In the genomic region with DNA sequence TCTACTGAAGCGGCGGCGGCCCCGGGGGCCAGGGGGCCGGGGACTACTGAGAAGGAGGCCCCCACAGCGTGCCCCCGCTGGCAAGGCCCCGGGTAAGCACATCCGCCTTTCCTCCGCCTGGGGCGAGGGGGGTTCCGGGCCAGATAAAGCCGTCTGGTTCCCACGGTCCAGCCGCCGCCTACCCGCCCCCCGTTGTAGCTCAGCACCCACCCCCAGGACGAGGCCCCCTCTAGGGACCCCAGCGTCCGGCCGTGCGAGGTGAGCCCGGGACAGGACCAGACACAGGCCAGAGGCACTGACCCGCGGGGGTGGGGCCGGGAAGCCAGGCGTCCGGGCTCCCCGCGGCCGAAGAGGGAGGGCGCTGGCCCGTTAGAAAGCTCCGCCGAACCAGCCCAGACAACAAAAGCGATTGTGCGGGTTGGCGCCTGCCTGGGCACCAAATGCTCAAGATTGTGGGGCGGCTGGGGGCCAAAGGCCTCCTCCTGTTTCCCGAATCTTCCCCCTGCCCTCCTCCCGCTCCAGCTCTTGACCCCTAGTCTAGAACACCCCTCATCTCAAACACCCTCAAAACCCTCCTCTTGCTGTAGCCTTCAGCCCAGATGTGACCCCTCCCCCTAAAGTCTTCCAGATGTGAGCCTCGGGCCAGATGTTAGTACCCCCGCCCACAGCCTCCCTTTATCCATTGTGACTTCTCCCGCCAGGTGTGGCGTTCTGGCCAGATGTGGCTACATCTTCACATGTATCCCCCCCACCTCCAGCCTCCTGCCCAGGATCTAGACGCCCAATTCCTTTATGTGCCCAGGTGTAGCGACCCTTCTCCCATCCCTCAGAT, we compare ENCODE assay signal across 9 cellular contexts. TPM values are rescaled to one million over a fixed set of nuclear protein-coding genes. Genes with fewer than 3 reads are reported as not detected.
DNase-seq lines count a peak whose midpoint lies in the region; ATAC-seq and TF ChIP-seq lines count a peak whose summit lies in the region.
"Had no signal": no experiment of that assay in that cellular context is flagged by ENCODE, and none has a peak within 500 bp of the region (broad histone marks: within the 10 kb centered on the region; RNA-seq: fewer than 3 reads in every experiment).

No MANE protein-coding gene starts in this region.

- no peaks in the 10 kb centered on the region for H3K36me3 ChIP-seq in DOHH2 (ENCODE audit: control insufficient read depth, low read length)
- no peaks in the 10 kb centered on the region for H3K36me3 ChIP-seq in prostate gland
- H3K36me3 ChIP-seq: pancreas had no signal

- ATAC-seq in T-cell (replicated peaks in 1 of 4) (no peak), Right ventricle myocardium superior (ENCODE audit: poor library complexity) (no peak)
- ATAC-seq: pancreas had no signal

- no peak overlapping the region for H3K27ac Mint-ChIP-seq in T-cell

- intact Hi-C loops in Right ventricle myocardium superior (cut with DNase I) = no loop called here
- intact Hi-C loops in prostate gland (cut with DNase I) = loop anchor here (10.0 kb wide), 1 partner anchor 136 kb away; a partner anchor contains a TSS

- 10% methylated on average over 47 of the region's 48 CpGs for WGBS in prostate gland

- H3K4me3 ChIP-seq in DOHH2 (ENCODE audit: low read length) (peak overlapping the region; percentile 77), prostate gland (peak overlapping the region; percentile 5 to 39)

- peak overlapping the region; percentile 42 to 84 (median 47) for H3K4me3 Mint-ChIP-seq in T-cell

- H3K4me1 ChIP-seq in DOHH2 (ENCODE audit: control insufficient read depth, low read length) (peaks cover 69% of the 10 kb centered on the region), prostate gland (replicated peaks) (peaks cover 28% of the 10 kb centered on the region)

- DNase-seq in T-cell (no peak), Right ventricle myocardium superior (peak; percentile 74), prostate gland (ENCODE audit: low spot score) (no peak), NOMO-1 treated with DMSO at 0.1 percent for 48 hours (lab: John Stamatoyannopoulos, UW; ENCODE audit: unreplicated experiment) (no peak), glomerular visceral epithelial cell (ENCODE audit: extremely low spot score) (no peak)
- DNase-seq in central memory CD4-positive, alpha-beta T cell = no peak
- DNase-seq in stimulated activated CD4-positive, alpha-beta T cell treated with anti-CD3 and anti-CD28 coated beads, Interleukin-4, amount 100 ng/mL, for 4 hours = no peak

- peaks cover 8% of the 10 kb centered on the region; the same call in 1 of the 2 replicates for H4K20me1 ChIP-seq in DOHH2 (ENCODE audit: control insufficient read depth, insufficient read depth, low read depth, low read length)

- no peaks in the 10 kb centered on the region for H3K79me2 ChIP-seq in DOHH2 (ENCODE audit: control insufficient read depth, low read length)

- peaks cover 14% of the 10 kb centered on the region for H3F3A ChIP-seq in DOHH2 (ENCODE audit: control insufficient read depth, insufficient read depth)

- CTCF ChIA-PET in T-cell (lab: Charles Lee) = interaction anchor here in 1 of 2 donors (1.1 to 2.7 kb wide), 4 partner anchors 30 to 136 kb away, joined by 3 to 7 read pairs (median 6); no protein-coding TSS in a partner anchor

- H3K9me3 ChIP-seq in DOHH2 (ENCODE audit: control insufficient read depth, insufficient read depth, low read length) = no peaks in the 10 kb centered on the region
- no peaks in the 10 kb centered on the region for H3K9me3 ChIP-seq in prostate gland
- H3K9me3 ChIP-seq: pancreas had no signal

- peaks cover 54% of the 10 kb centered on the region for H3K27me3 ChIP-seq in DOHH2 (ENCODE audit: control insufficient read depth, low read length)
- H3K27me3 ChIP-seq in prostate gland (replicated peaks; ENCODE audit: insufficient read depth) = no peaks in the 10 kb centered on the region

- no peak for TF ChIP-seq POLR2A in prostate gland (IDR thresholded peaks at IDR 0.05)

- H3K27ac ChIP-seq in DOHH2 (ENCODE audit: low read depth, low read length) = no peak overlapping the region
- H3K27ac ChIP-seq in prostate gland = peak overlapping the region; percentile 58 to 67
- H3K27ac ChIP-seq: pancreas had no signal

- H3K9me2 ChIP-seq in DOHH2 (replicated peaks; ENCODE audit: control insufficient read depth, low read length) = no peaks in the 10 kb centered on the region

- H3K27me3 Mint-ChIP-seq in T-cell = peaks cover 22 to 44% of the 10 kb centered on the region in 2 donors

- TF ChIP-seq CTCF in DOHH2 (IDR thresholded peaks at IDR 0.05; ENCODE audit: low read depth, low read length, poor library complexity, severe bottlenecking) (no peak), prostate gland (IDR thresholded peaks at IDR 0.05) (no peak)

- H3K9me3 Mint-ChIP-seq in T-cell = no peaks in the 10 kb centered on the region

- H3K36me3 Mint-ChIP-seq in T-cell = no peaks in the 10 kb centered on the region

- peaks cover 54 to 66% (median 64%) of the 10 kb centered on the region in 3 donors for H3K4me1 Mint-ChIP-seq in T-cell

- POLR2A ChIA-PET in T-cell (lab: Charles Lee) = no interaction called here

- H3K4me2 ChIP-seq in DOHH2 (ENCODE audit: low read length) = peak overlapping the region; percentile 77

RNA-seq across cellular contexts. Expression of a gene that starts 0.9 kb away (rescaled TPM):
- total RNA-seq in T-cell (100 to 1,000 TPM in 4 of 5 donors, 10 to 100 TPM in 1; 90.9 to 215 (median 160) TPM), Right ventricle myocardium superior (296 TPM), prostate gland (100 to 1,000 TPM; 160 to 500 TPM)

RNA-seq across cellular contexts. Expression of a gene that starts 23.6 kb away (rescaled TPM):
- total RNA-seq in T-cell (100 to 1,000 TPM; 117 to 153 (median 142) TPM), Right ventricle myocardium superior (15.7 TPM), prostate gland (10 to 100 TPM; 54.6 to 91.6 TPM)
